Comparison of ENCODE assay signal across 8 cellular contexts in genomic region chr22:43346521-43346929, GRCh38. TPM values are rescaled to one million over a fixed set of nuclear protein-coding genes. Genes with fewer than 3 reads are reported as not detected.
A peak's percentile ranks its signal among the peaks of the same experiment; 100 is the strongest.
DNase-seq lines count a peak whose midpoint lies in the region; ATAC-seq, FAIRE-seq and TF ChIP-seq lines count a peak whose summit lies in the region.

No MANE protein-coding gene starts in this region.

- TF ChIP-seq POLR2A in K562 (conservative IDR thresholded peaks at IDR 0.05), result no peak

- H3K79me2 ChIP-seq in DOHH2 (ENCODE audit: control insufficient read depth, low read length) (no peaks in the 10 kb centered on the region), K562 (ENCODE audit: control insufficient read depth, insufficient read depth, low read length) (no peaks in the 10 kb centered on the region), keratinocyte (ENCODE audit: control insufficient read depth, insufficient read depth, low read length) (no peaks in the 10 kb centered on the region)

- H3F3A ChIP-seq in DOHH2 (ENCODE audit: control insufficient read depth, insufficient read depth), result no peaks in the 10 kb centered on the region

- ATAC-seq in K562 (peak; percentile 91), HG03196 (IDR thresholded peaks at IDR 0.05; ENCODE audit: unreplicated experiment) (no peak), GM19324 (IDR thresholded peaks at IDR 0.05; ENCODE audit: low FRiP score, unreplicated experiment) (no peak)

- H3K9me3 ChIP-seq in DOHH2 (ENCODE audit: control insufficient read depth, insufficient read depth, low read length) (no peaks in the 10 kb centered on the region), K562 (replicated peaks; ENCODE audit: control insufficient read depth, insufficient read depth, low read depth, low read length) (no peaks in the 10 kb centered on the region), keratinocyte (ENCODE audit: control insufficient read depth, low read depth, low read length) (no peaks in the 10 kb centered on the region)

- H3K4me2 ChIP-seq in DOHH2 (ENCODE audit: low read length) (no peak overlapping the region), K562 (ENCODE audit: insufficient read depth, low read length) (no peak overlapping the region), keratinocyte (ENCODE audit: control insufficient read depth, extremely low read depth, insufficient read depth, low read depth, low read length) (no peak overlapping the region)

- no TSS peak for BruUV-seq in K562 (replicated peaks; lab: Mats Ljungman, UMichigan)

- peak; percentile 70 for TF ChIP-seq CTCF in DOHH2 (IDR thresholded peaks at IDR 0.05; ENCODE audit: low read depth, low read length, poor library complexity, severe bottlenecking)
- TF ChIP-seq CTCF in LNCaP clone FGC (IDR thresholded peaks at IDR 0.05; ENCODE audit: control insufficient read depth, extremely low read depth, insufficient read depth), result peak; percentile 70
- peak; percentile 69 to 72 (median 72) for TF ChIP-seq CTCF in K562 (IDR thresholded peaks at IDR 0.05 in 2 of 3, conservative IDR thresholded peaks at IDR 0.05 in 1 of 3; ENCODE audit: insufficient read depth in 2 of 3, low read depth in 1 of 3, low read length in 3 of 3)
- peak; percentile 63 to 86 (median 72) for TF ChIP-seq CTCF in keratinocyte (optimal IDR thresholded peaks at IDR 0.05 in 1 of 3, IDR thresholded peaks at IDR 0.05 in 1 of 3, conservative IDR thresholded peaks at IDR 0.05 in 1 of 3; ENCODE audit: extremely low read depth in 1 of 3, insufficient read depth in 2 of 3, low read length in 3 of 3)

- TF ChIP-seq EP300 in K562 (IDR thresholded peaks at IDR 0.05; ENCODE audit: low read length), result no peak

- CTCF ChIA-PET in K562 (lab: Yijun Ruan, JAX; ENCODE audit: low intra/inter-chr PET ratio), result interaction anchor here (0.6 to 3.1 kb wide), 4 partner anchors 73 to 155 kb away, joined by 3 to 26 read pairs (median 10); no protein-coding TSS in a partner anchor

- H2AFZ ChIP-seq in K562 (ENCODE audit: low read depth, low read length) (no peak overlapping the region), keratinocyte (ENCODE audit: control insufficient read depth, low read length) (no peak overlapping the region)

- 8% methylated on average over 7 of the region's 8 CpGs for WGBS in K562 (ENCODE audit: insufficient coverage, low coverage, missing lambda C conversion rate)

- dilution Hi-C loops in keratinocyte (cut with MboI; ENCODE audit: extremely low pct_ligation_motif_present, low sequenced_read_pairs), result no loop called here

- POLR2A ChIA-PET in K562 (lab: Yijun Ruan, JAX), result interaction anchor here (0.6 to 1.8 kb wide), 4 partner anchors 10 to 732 kb away, joined by 3 to 5 read pairs (median 3); partner anchors contain the start of gene POLDIP3

- intact Hi-C loops in K562 (cut with micrococcal nuclease), result loop anchor here (1.0 kb wide), 2 partner anchors 72 to 115 kb away; no protein-coding TSS in a partner anchor

- peak; percentile 50 to 80 for TF ChIP-seq RAD21 in K562 (CRISPR knock-in tag; conservative IDR thresholded peaks at IDR 0.05 in 1 of 2, IDR thresholded peaks at IDR 0.05 in 1 of 2)

- H3K4me1 ChIP-seq in DOHH2 (ENCODE audit: control insufficient read depth, low read length), result no peaks in the 10 kb centered on the region
- peaks cover 9 to 21% of the 10 kb centered on the region in 2 experiments; a peak in 4 of 5 replicates for H3K4me1 ChIP-seq in K562 (replicated peaks in 1 of 2; ENCODE audit: control insufficient read depth in 2 of 2, insufficient read depth in 2 of 2, low read length in 2 of 2)
- no peaks in the 10 kb centered on the region for H3K4me1 ChIP-seq in keratinocyte (ENCODE audit: control insufficient read depth, extremely low read depth, insufficient read depth, low read length)

- H3K36me3 ChIP-seq in DOHH2 (ENCODE audit: control insufficient read depth, low read length), result no peaks in the 10 kb centered on the region
- H3K36me3 ChIP-seq in K562 (ENCODE audit: control insufficient read depth, insufficient read depth, low read length), result no peaks in the 10 kb centered on the region
- no peaks in the 10 kb centered on the region for H3K36me3 ChIP-seq in keratinocyte (ENCODE audit: control insufficient read depth in 2 of 2, extremely low read depth in 1 of 2, insufficient read depth in 2 of 2, low read length in 2 of 2)

- no peaks in the 10 kb centered on the region for H3K9me2 ChIP-seq in DOHH2 (replicated peaks; ENCODE audit: control insufficient read depth, low read length)

- H3K4me3 ChIP-seq in DOHH2 (ENCODE audit: low read length), result no peak overlapping the region
- H3K4me3 ChIP-seq in LNCaP clone FGC (ENCODE audit: low read depth, low read length), result no peak overlapping the region
- H3K4me3 ChIP-seq in K562, result no peak overlapping the region
- H3K4me3 ChIP-seq in keratinocyte (ENCODE audit: control insufficient read depth in 2 of 3, extremely low read depth in 1 of 3, insufficient read depth in 2 of 3, low read depth in 1 of 3, low read length in 3 of 3), result no peak overlapping the region

- H3K9me1 ChIP-seq in K562 (ENCODE audit: control insufficient read depth, insufficient read depth, low read length), result no peaks in the 10 kb centered on the region
- H3K9me1 ChIP-seq in keratinocyte (ENCODE audit: control insufficient read depth, extremely low read depth, insufficient read depth, low read length), result no peaks in the 10 kb centered on the region

- FAIRE-seq in K562 (lab: Jason Lieb, UNC) (peak; percentile 54), keratinocyte (lab: Jason Lieb, UNC) (no peak)

- DNase-seq in LNCaP clone FGC (ENCODE audit: low read depth), result no peak
- peak; percentile 65 for DNase-seq in T-helper 9 cell
- DNase-seq in K562 (ENCODE audit: extremely low read depth in 1 of 4, low spot score in 3 of 4), result peak; percentile 53 to 62 (median 58)
- DNase-seq in keratinocyte (ENCODE audit: low read depth, low spot score), result no peak
- peak; percentile 49 to 67 for DNase-seq in stimulated activated CD4-positive, alpha-beta T cell treated with anti-CD3 and anti-CD28 coated beads, Interleukin-4, amount 100 ng/mL, for 4 hours

- H3K9ac ChIP-seq in K562 (ENCODE audit: insufficient read depth in 1 of 2, low read depth in 2 of 2, low read length in 2 of 2) (no peak overlapping the region), keratinocyte (ENCODE audit: control insufficient read depth, extremely low read depth, insufficient read depth, low read length) (no peak overlapping the region)

- in situ Hi-C loops in K562 (cut with MboI), result no loop called here

- H4K20me1 ChIP-seq in DOHH2 (ENCODE audit: control insufficient read depth, insufficient read depth, low read depth, low read length) (no peaks in the 10 kb centered on the region), K562 (replicated peaks; ENCODE audit: control insufficient read depth, insufficient read depth, low read length) (no peaks in the 10 kb centered on the region; the same call in 1 of the 2 replicates), keratinocyte (ENCODE audit: control insufficient read depth, extremely low read depth, insufficient read depth, low read length) (no peaks in the 10 kb centered on the region)

- H3K27ac ChIP-seq in DOHH2 (ENCODE audit: low read depth, low read length), result no peak overlapping the region
- H3K27ac ChIP-seq in K562 (ENCODE audit: extremely low read depth, low read depth, low read length), result no peak overlapping the region
- no peak overlapping the region for H3K27ac ChIP-seq in keratinocyte (ENCODE audit: control insufficient read depth, insufficient read depth, low read length)

- no peaks in the 10 kb centered on the region for H3K27me3 ChIP-seq in DOHH2 (ENCODE audit: control insufficient read depth, low read length)
- peaks cover 0 to 17% of the 10 kb centered on the region in 2 experiments; a peak in 4 of 5 replicates for H3K27me3 ChIP-seq in K562 (ENCODE audit: control insufficient read depth in 2 of 2, insufficient read depth in 2 of 2, low read length in 2 of 2)
- peaks cover 44% of the 10 kb centered on the region for H3K27me3 ChIP-seq in keratinocyte (ENCODE audit: control insufficient read depth, extremely low read depth, insufficient read depth, low read length)

RNA-seq across cellular contexts. Expression of gene SCUBE1, which starts 3.4 kb away (rescaled TPM):
- total RNA-seq in K562 (2011; cell fraction: chromatin; rRNA removed; ENCODE audit: low replicate concordance), result 2.0 TPM in 1 of 2 replicates, not detected in the other
- total RNA-seq in K562 (2011; cell fraction: nucleolus; rRNA removed), result 0.17 and 0.66 TPM in 2 replicates
- total RNA-seq in K562 (2011; cell fraction: nucleoplasm; rRNA removed), result 0.07 and 0.76 TPM in 2 replicates
- under 0.01 TPM in 1 of 2 replicates, not detected in the other for total RNA-seq in K562 (2014; rRNA removed)
- total RNA-seq in K562 (2014; rRNA removed; fragmentation: Illumina TruSeq; extraction: Trizol), result not detected in 2 replicates
- total RNA-seq in K562 (2015; rRNA removed; fragmentation: Illumina TruSeq; extraction: Trizol), result 0.04 TPM in 1 of 2 replicates, not detected in the other
- total RNA-seq in K562 (2021), result 0.02 and 0.29 TPM in 2 replicates
- 0.01 and 0.47 TPM in 2 replicates for polyA plus RNA-seq in K562 (2011; rRNA removed)
- 0.19 and 0.27 TPM in 2 replicates for polyA plus RNA-seq in K562 (2011; cell fraction: cytosol; rRNA removed)
- 0.44 and 2.2 TPM in 2 replicates for polyA plus RNA-seq in K562 (2011; cell fraction: nucleus; rRNA removed)
- polyA plus RNA-seq in K562 (2012), result 0.04 and 0.11 TPM in 2 replicates
- polyA plus RNA-seq in K562 (2014; fragmentation: Illumina TruSeq; extraction: Trizol), result 0.03 TPM in 1 of 2 replicates, not detected in the other
- polyA plus RNA-seq in K562 (2014; fragmentation: Nextera tagmentation; extraction: Ambion mirVana), result not detected
- polyA plus RNA-seq in K562 (2014; rRNA removed), result not detected in 2 replicates
- polyA minus RNA-seq in K562 (2011; rRNA and poly(A)+ RNA removed), result 0.24 and 0.70 TPM in 2 replicates
- 0.76 TPM in 1 of 2 replicates, not detected in the other for polyA minus RNA-seq in K562 (2011; cell fraction: cytosol; rRNA and poly(A)+ RNA removed)
- 0.33 and 0.40 TPM in 2 replicates for polyA minus RNA-seq in K562 (2011; cell fraction: nucleus; rRNA and poly(A)+ RNA removed)
- polyA plus RNA-seq in keratinocyte, result not detected in 3 replicates
- polyA plus RNA-seq in keratinocyte (2011; ENCODE audit: low read depth), result not detected
- not detected in 2 replicates for polyA plus RNA-seq in keratinocyte (2011; cell fraction: cytosol; rRNA removed)
- not detected in 2 replicates for polyA plus RNA-seq in keratinocyte (2011; cell fraction: nucleus; rRNA removed)
- not detected in 2 replicates for polyA plus RNA-seq in keratinocyte (2012; ENCODE audit: low replicate concordance)
- not detected in 3 replicates for polyA minus RNA-seq in keratinocyte
- polyA minus RNA-seq in keratinocyte (2011; cell fraction: cytosol; rRNA and poly(A)+ RNA removed), result not detected
- not detected in 2 replicates for polyA minus RNA-seq in keratinocyte (2011; cell fraction: nucleus; rRNA and poly(A)+ RNA removed)

Comparison
In these comparisons a context has a peak if more than half of its experiments do, and no peak if none do; other contexts are left out.
1. DNase-seq: peak in T-helper 9 cell (single experiment), K562 (4 of 4) and stimulated activated CD4-positive, alpha-beta T cell treated with anti-CD3 and anti-CD28 coated beads, Interleukin-4, amount 100 ng/mL, for 4 hours (2 of 2); none in LNCaP clone FGC (single experiment) and keratinocyte (single experiment).
2. Peak in every context shown above with its lines, with median percentiles within 50 percentile points of each other: CTCF ChIP-seq.